11 cellular contexts compared by ENCODE assay signal in the genomic region with DNA sequence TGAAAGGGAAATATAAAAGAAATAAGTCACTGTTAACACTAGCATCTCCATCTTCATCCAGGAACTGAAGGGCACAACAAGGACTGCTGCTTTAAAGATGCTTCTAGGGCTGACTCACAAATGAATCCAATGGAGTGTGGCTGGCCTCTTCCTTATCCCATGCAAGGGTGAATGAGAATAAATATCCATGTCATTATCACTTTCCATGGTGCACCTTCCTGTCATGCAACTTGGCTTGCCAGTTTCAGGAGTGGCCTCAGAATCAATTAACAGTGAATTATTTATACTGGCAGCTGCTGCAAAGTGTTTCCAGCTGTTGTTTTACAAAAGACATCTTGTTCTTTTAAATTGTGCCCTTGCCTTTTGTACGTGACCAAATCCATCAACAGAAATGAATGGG.
"Had no signal": no experiment of that assay in that cellular context is flagged by ENCODE, and none has a peak within 500 bp of the region (broad histone marks: within the 10 kb centered on the region; RNA-seq: fewer than 3 reads in every experiment).

No MANE protein-coding gene starts in this region.

- ATAC-seq: effector memory CD8-positive, alpha-beta T cell; gastroesophageal sphincter; left colon; lower lobe of right lung; right cardiac atrium; stimulated activated naive CD8-positive, alpha-beta T cell treated with anti-CD3 and anti-CD28 coated beads, Interleukin-15, Interleukin-2, amounts not matched to agents 100 U/mL and 50 U/mL, for 24 hours had no signal

- DNase-seq: activated CD4-positive, alpha-beta T cell treated with anti-CD3 and anti-CD28 coated beads, Interleukin-2, amount 10 ng/mL, durations not matched to agents 7 days and 5 days; activated CD8-positive, alpha-beta memory T cell treated with anti-CD3 and anti-CD28 coated beads, Interleukin-2, amount 50 U/mL, for 48 hours; activated gamma-delta T cell treated with Interleukin-2 at 50 U/mL for 16 hours; brain microvascular endothelial cell; effector memory CD8-positive, alpha-beta T cell; left colon; lower lobe of right lung; right cardiac atrium; stimulated activated naive CD8-positive, alpha-beta T cell treated with anti-CD3 and anti-CD28 coated beads, Interleukin-15, Interleukin-2, amounts not matched to agents 100 U/mL and 50 U/mL, for 24 hours; trophoblast cell had no signal
